Comparison of ENCODE assay signal across 23 cellular contexts in genomic region chr5:170892201-170892600, GRCh38. TPM values are rescaled to one million over a fixed set of nuclear protein-coding genes. Genes with fewer than 3 reads are reported as not detected.
A peak's percentile ranks its signal among the peaks of the same experiment; 100 is the strongest.
DNase-seq lines count a peak whose midpoint lies in the region; ATAC-seq, FAIRE-seq and TF ChIP-seq lines count a peak whose summit lies in the region.
"Had no signal": no experiment of that assay in that cellular context is flagged by ENCODE, and none has a peak within 500 bp of the region (broad histone marks: within the 10 kb centered on the region; RNA-seq: fewer than 3 reads in every experiment).

No MANE protein-coding gene starts in this region.

- FAIRE-seq in RCC 7860 (lab: Jason Lieb, UNC) (no peak), endothelial cell of umbilical vein (lab: Jason Lieb, UNC) (peak; percentile 15)
- FAIRE-seq: endometrium had no signal

- no peaks in the 10 kb centered on the region for H3K36me3 ChIP-seq in endothelial cell of umbilical vein (ENCODE audit: control insufficient read depth in 2 of 2, extremely low read depth in 1 of 2, insufficient read depth in 2 of 2, low read length in 2 of 2)
- H3K36me3 ChIP-seq: colonic mucosa, uterus had no signal

- no peaks in the 10 kb centered on the region for H3K79me2 ChIP-seq in endothelial cell of umbilical vein (ENCODE audit: control insufficient read depth, insufficient read depth, low read length)

- H3K4me3 ChIP-seq in endothelial cell of umbilical vein (replicated peaks in 1 of 3; ENCODE audit: insufficient read depth in 1 of 3, low read depth in 1 of 3, low read length in 3 of 3): no peak overlapping the region
- H3K4me3 ChIP-seq: colonic mucosa, uterus had no signal

- no peak for TF ChIP-seq CTCF in endothelial cell of umbilical vein (IDR thresholded peaks at IDR 0.05; ENCODE audit: extremely low read depth in 1 of 2, insufficient read depth in 1 of 2, low read depth in 1 of 2, low read length in 2 of 2)

- no TSS peak for BruUV-seq in endothelial cell of umbilical vein (replicated peaks; lab: Mats Ljungman, UMichigan)

- TF ChIP-seq POLR2A in endothelial cell of umbilical vein (IDR thresholded peaks at IDR 0.05; ENCODE audit: low read depth, low read length): no peak

- no peaks in the 10 kb centered on the region for H3K27me3 ChIP-seq in endothelial cell of umbilical vein (ENCODE audit: control insufficient read depth in 2 of 2, insufficient read depth in 2 of 2, low read length in 2 of 2)
- H3K27me3 ChIP-seq: colonic mucosa, uterus had no signal

- peaks cover 6% of the 10 kb centered on the region for H3K4me1 ChIP-seq in endothelial cell of umbilical vein (ENCODE audit: control insufficient read depth, extremely low read depth, insufficient read depth, low read length)
- H3K4me1 ChIP-seq: colonic mucosa, uterus had no signal

- DNase-seq in EH (ENCODE audit: low read depth) (peak; percentile 69), RCC 7860 (ENCODE audit: low spot score) (peak; percentile 1), endothelial cell of umbilical vein (ENCODE audit: low read depth, low spot score) (peak; percentile 57), non-pigmented ciliary epithelial cell (ENCODE audit: low read depth) (peak; percentile 61), NCI-H146 (lab: John Stamatoyannopoulos, UW) (no peak), NCI-H1048 (lab: John Stamatoyannopoulos, UW) (no peak)
- DNase-seq in activated naive CD4-positive, alpha-beta T cell (lab: John Stamatoyannopoulos, UW): no peak
- DNase-seq: ACHN; activated CD4-positive, alpha-beta T cell treated with anti-CD3 and anti-CD28 coated beads, Interleukin-2, amount 50 U/mL, for 48 hours; activated gamma-delta T cell treated with Interleukin-2 at 50 U/mL for 16 hours; activated T-cell treated with anti-CD3 and anti-CD28 coated beads for 4 hours; colonic mucosa; DMS153; glutamatergic neuron; KG1; NCI-H1105 treated with DMSO at 0.1 percent for 48 hours; NCI-H774; OCI-M1; uterus had no signal

- H2AFZ ChIP-seq in endothelial cell of umbilical vein (ENCODE audit: low read depth, low read length): no peak overlapping the region

- H4K20me1 ChIP-seq in endothelial cell of umbilical vein (replicated peaks; ENCODE audit: control insufficient read depth, extremely low read depth, insufficient read depth, low read length): no peaks in the 10 kb centered on the region

- no peak overlapping the region for H3K9ac ChIP-seq in endothelial cell of umbilical vein (replicated peaks; ENCODE audit: extremely low read depth, insufficient read depth, low read length)

- no peaks in the 10 kb centered on the region for H3K9me3 ChIP-seq in endothelial cell of umbilical vein (replicated peaks; ENCODE audit: control insufficient read depth, insufficient read depth, low read length)
- H3K9me3 ChIP-seq: colonic mucosa, uterus had no signal

- H3K9me1 ChIP-seq in endothelial cell of umbilical vein (replicated peaks; ENCODE audit: control insufficient read depth, extremely low read depth, insufficient read depth, low read length): no peaks in the 10 kb centered on the region

- intact Hi-C loops in endothelial cell of umbilical vein (cut with micrococcal nuclease): loop anchor here (2.0 kb wide), 1 partner anchor 29 kb away; the partner anchor contains the start of gene RANBP17

- CTCF ChIA-PET in endothelial cell of umbilical vein (lab: Charles Lee): interaction anchor here (1.0 to 1.1 kb wide), 2 partner anchors 10 to 83 kb away, joined by 3 read pairs; no protein-coding TSS in a partner anchor

- peak overlapping the region; percentile 20 for H3K4me2 ChIP-seq in endothelial cell of umbilical vein (ENCODE audit: insufficient read depth, low read length)

- dilution Hi-C loops in endothelial cell of umbilical vein (cut with MboI; ENCODE audit: extremely low pct_ligation_motif_present, low sequenced_read_pairs): no loop called here

- POLR2A ChIA-PET in endothelial cell of umbilical vein (lab: Charles Lee): no interaction called here

- no peak for ATAC-seq in HG03442 (IDR thresholded peaks at IDR 0.05; ENCODE audit: unreplicated experiment)
- ATAC-seq: left lobe of liver had no signal

- peak overlapping the region; percentile 57 for H3K27ac ChIP-seq in endothelial cell of umbilical vein (ENCODE audit: insufficient read depth, low read depth, low read length)
- H3K27ac ChIP-seq: colonic mucosa, uterus had no signal

TF ChIP-seq in endothelial cell of umbilical vein, 7 proteins besides CTCF, POLR2A, EP300 and RAD21:
- TF ChIP-seq POLR2AphosphoS5 (IDR thresholded peaks at IDR 0.05; ENCODE audit: insufficient read depth, low read depth, low read length): no peak
- no peak for TF ChIP-seq GATA2 (IDR thresholded peaks at IDR 0.05; ENCODE audit: insufficient read depth, insufficient read length, low read depth, low read length)
- no peak for TF ChIP-seq MAX (IDR thresholded peaks at IDR 0.05; ENCODE audit: insufficient read depth, insufficient read length)
- no peak for TF ChIP-seq EZH2 (IDR thresholded peaks at IDR 0.05; ENCODE audit: borderline replicate concordance, low read depth, low read length, severe bottlenecking)
- no peak for TF ChIP-seq FOS (IDR thresholded peaks at IDR 0.05; ENCODE audit: borderline replicate concordance, insufficient read depth, low read length)
- no peak for TF ChIP-seq JUN (IDR thresholded peaks at IDR 0.05; ENCODE audit: borderline replicate concordance, insufficient read depth, insufficient read length, low read depth)

RNA-seq across cellular contexts. Expression of gene RANBP17, which starts 30.4 kb away (rescaled TPM):
- 13.6 and 17.1 TPM in 2 replicates for total RNA-seq in endothelial cell of umbilical vein
- 5.6 and 6.1 TPM in 2 replicates for polyA plus RNA-seq in endothelial cell of umbilical vein
- polyA plus RNA-seq in endothelial cell of umbilical vein (2011; cell fraction: cytosol; rRNA removed): 3.4 and 3.8 TPM in 2 replicates
- 35.5 and 37.9 TPM in 2 replicates for polyA plus RNA-seq in endothelial cell of umbilical vein (2011; cell fraction: nucleus; rRNA removed)
- 4.7 and 6.3 TPM in 2 replicates for polyA plus RNA-seq in endothelial cell of umbilical vein (2012)
- 28.3 and 33.3 TPM in 2 replicates for polyA minus RNA-seq in endothelial cell of umbilical vein
- polyA minus RNA-seq in endothelial cell of umbilical vein (2011; cell fraction: cytosol; rRNA and poly(A)+ RNA removed): 5.8 TPM
- polyA minus RNA-seq in endothelial cell of umbilical vein (2011; cell fraction: nucleus; rRNA and poly(A)+ RNA removed): 87.4 and 135 TPM in 2 replicates
- total RNA-seq: T-helper 1 cell treated with Interleukin-12 subunit alpha and Interleukin-12 subunit beta and Interleukin-4 antibody, amounts not matched to agents 30 ng/mL and 1 ng/mL, for 36 hours had no signal

Comparison
In these comparisons a context has a peak if more than half of its experiments do, and no peak if none do; other contexts are left out.
1. DNase-seq: peak in EH (single experiment), RCC 7860 (single experiment), endothelial cell of umbilical vein (single experiment) and non-pigmented ciliary epithelial cell (single experiment); none in NCI-H146 (single experiment), activated naive CD4-positive, alpha-beta T cell (0 of 4) and NCI-H1048 (single experiment).